ENCODE assay signal across 26 cellular contexts in the genomic region with DNA sequence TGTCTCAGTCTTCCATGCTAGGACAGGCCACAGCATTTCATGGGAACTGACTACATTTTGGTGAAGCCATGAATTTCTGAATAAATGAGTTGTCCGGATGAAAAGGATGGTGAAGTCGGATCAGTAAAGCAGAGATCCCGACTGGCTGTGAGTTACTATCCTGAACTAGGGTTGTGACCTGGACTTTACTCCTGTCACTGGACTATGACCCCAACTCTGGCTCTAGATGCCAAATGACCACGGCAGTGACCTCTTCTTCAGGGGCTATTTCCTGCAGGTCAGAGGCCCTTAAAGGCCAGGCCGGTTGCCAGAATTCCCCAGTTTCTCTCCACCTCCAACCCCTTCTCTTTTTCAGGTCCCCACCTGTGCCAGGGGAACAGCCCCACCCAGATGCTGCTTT. TPM values are rescaled to one million over a fixed set of nuclear protein-coding genes. Genes with fewer than 3 reads are reported as not detected.
"Had no signal": no experiment of that assay in that cellular context is flagged by ENCODE, and none has a peak within 500 bp of the region (broad histone marks: within the 10 kb centered on the region; RNA-seq: fewer than 3 reads in every experiment).

No MANE protein-coding gene starts in this region.

- H3K9me3 ChIP-seq: colonic mucosa, gastrocnemius medialis, psoas muscle, spleen, thoracic aorta, upper lobe of left lung, vagina had no signal

- H3K4me3 Mint-ChIP-seq: activated CD4-positive, alpha-beta memory T cell treated with anti-CD3 and anti-CD28 coated beads for 36 hours; activated CD4-positive, alpha-beta T cell treated with anti-CD3 and anti-CD28 coated beads for 36 hours; activated naive CD4-positive, alpha-beta T cell treated with anti-CD3 and anti-CD28 coated beads, Interleukin-2, amount 10 ng/mL, durations not matched to agents 7 days and 5 days; activated T-helper 1 cell treated with anti-CD3 and anti-CD28 coated beads, Interleukin-12 subunit alpha, Interleukin-12 subunit beta, Interleukin-2, Interleukin-4 antibody, amounts not matched to agents 30 ng/mL and 10 ng/mL and 1 ng/mL, durations not matched to agents 14 hours and 24 hours and 36 hours; memory B cell; naive thymus-derived CD8-positive, alpha-beta T cell; neural crest cell had no signal

- H3K36me3 Mint-ChIP-seq: activated CD4-positive, alpha-beta memory T cell treated with anti-CD3 and anti-CD28 coated beads for 36 hours; activated naive CD4-positive, alpha-beta T cell treated with anti-CD3 and anti-CD28 coated beads, Interleukin-2, amount 10 ng/mL, durations not matched to agents 7 days and 5 days; memory B cell; naive thymus-derived CD8-positive, alpha-beta T cell had no signal

- H3K27me3 ChIP-seq: colonic mucosa, gastrocnemius medialis, spleen, upper lobe of left lung, vagina had no signal

- H3K27ac ChIP-seq: colonic mucosa, gastrocnemius medialis, parathyroid adenoma, psoas muscle, spleen, thoracic aorta, upper lobe of left lung had no signal

- H3K27ac Mint-ChIP-seq: activated CD4-positive, alpha-beta memory T cell treated with anti-CD3 and anti-CD28 coated beads for 36 hours; activated CD4-positive, alpha-beta T cell treated with anti-CD3 and anti-CD28 coated beads for 36 hours; activated naive CD4-positive, alpha-beta T cell treated with anti-CD3 and anti-CD28 coated beads, Interleukin-2, amount 10 ng/mL, durations not matched to agents 7 days and 5 days; activated T-helper 1 cell treated with anti-CD3 and anti-CD28 coated beads, Interleukin-12 subunit alpha, Interleukin-12 subunit beta, Interleukin-2, Interleukin-4 antibody, amounts not matched to agents 30 ng/mL and 10 ng/mL and 1 ng/mL, durations not matched to agents 14 hours and 24 hours and 36 hours; memory B cell had no signal

- H3K4me1 ChIP-seq: colonic mucosa, gastrocnemius medialis, parathyroid adenoma, psoas muscle, vagina had no signal

- DNase-seq: activated CD4-positive, alpha-beta memory T cell treated with anti-CD3 and anti-CD28 coated beads for 36 hours; activated CD4-positive, alpha-beta T cell treated with anti-CD3 and anti-CD28 coated beads for 36 hours; activated CD4-positive, CD25-positive, alpha-beta regulatory T cell; activated CD8-positive, alpha-beta memory T cell treated with anti-CD3 and anti-CD28 coated beads, Interleukin-2, amount 50 U/mL, for 4 hours; activated gamma-delta T cell; activated naive CD4-positive, alpha-beta T cell treated with anti-CD3 and anti-CD28 coated beads, Interleukin-2, amount 10 ng/mL, durations not matched to agents 7 days and 5 days; activated T-cell treated with anti-CD3 and anti-CD28 coated beads, Interleukin-2, amount 50 U/mL, for 1 hour; colonic mucosa; effector CD8-positive, alpha-beta T cell; gastrocnemius medialis; glutamatergic neuron; left ventricle myocardium superior; occipital lobe; spleen; stimulated activated naive CD4-positive, alpha-beta T cell treated with Interleukin-2 at 50 U/mL for 16 hours; upper lobe of left lung had no signal

- ATAC-seq: activated CD4-positive, alpha-beta T cell treated with anti-CD3 and anti-CD28 coated beads for 36 hours; gastrocnemius medialis; left ventricle myocardium superior; psoas muscle had no signal

- H3K9me3 Mint-ChIP-seq: activated CD4-positive, alpha-beta memory T cell treated with anti-CD3 and anti-CD28 coated beads for 36 hours; activated naive CD4-positive, alpha-beta T cell treated with anti-CD3 and anti-CD28 coated beads, Interleukin-2, amount 10 ng/mL, durations not matched to agents 7 days and 5 days; activated T-helper 1 cell treated with anti-CD3 and anti-CD28 coated beads, Interleukin-12 subunit alpha, Interleukin-12 subunit beta, Interleukin-2, Interleukin-4 antibody, amounts not matched to agents 30 ng/mL and 10 ng/mL and 1 ng/mL, durations not matched to agents 14 hours and 24 hours and 36 hours; memory B cell; naive thymus-derived CD8-positive, alpha-beta T cell; neural crest cell had no signal

- H3K9ac ChIP-seq: parathyroid adenoma had no signal

- H3K27me3 Mint-ChIP-seq: activated CD4-positive, alpha-beta memory T cell treated with anti-CD3 and anti-CD28 coated beads for 36 hours; activated CD4-positive, alpha-beta T cell treated with anti-CD3 and anti-CD28 coated beads for 36 hours; memory B cell; naive thymus-derived CD8-positive, alpha-beta T cell had no signal

- H3K36me3 ChIP-seq: colonic mucosa, gastrocnemius medialis, spleen, thoracic aorta, upper lobe of left lung, vagina had no signal

- H3K4me3 ChIP-seq: colonic mucosa, gastrocnemius medialis, psoas muscle, spleen, thoracic aorta, upper lobe of left lung, vagina had no signal

RNA-seq across cellular contexts. Expression of gene NECTIN4, which starts 1.7 kb away (rescaled TPM):
- total RNA-seq: activated CD4-positive, alpha-beta T cell treated with anti-CD3 and anti-CD28 coated beads for 36 hours; activated T-helper 1 cell treated with anti-CD3 and anti-CD28 coated beads, Interleukin-12 subunit alpha, Interleukin-12 subunit beta, Interleukin-2, Interleukin-4 antibody, amounts not matched to agents 30 ng/mL and 10 ng/mL and 1 ng/mL, durations not matched to agents 14 hours and 24 hours and 36 hours; gastrocnemius medialis; left ventricle myocardium superior; naive thymus-derived CD8-positive, alpha-beta T cell; neural crest cell; occipital lobe; psoas muscle; spleen; T-helper 1 cell treated with Interleukin-12 subunit alpha and Interleukin-12 subunit beta and Interleukin-4 antibody, amounts not matched to agents 30 ng/mL and 1 ng/mL, for 36 hours had no signal
- polyA plus RNA-seq: naive thymus-derived CD8-positive, alpha-beta T cell had no signal

RNA-seq across cellular contexts. Expression of gene KLHDC9, which starts 7.1 kb away (rescaled TPM):
- total RNA-seq: activated T-helper 1 cell treated with anti-CD3 and anti-CD28 coated beads, Interleukin-12 subunit alpha, Interleukin-12 subunit beta, Interleukin-2, Interleukin-4 antibody, amounts not matched to agents 30 ng/mL and 10 ng/mL and 1 ng/mL, durations not matched to agents 14 hours and 24 hours and 36 hours; T-helper 1 cell treated with Interleukin-12 subunit alpha and Interleukin-12 subunit beta and Interleukin-4 antibody, amounts not matched to agents 30 ng/mL and 1 ng/mL, for 36 hours had no signal

RNA-seq across cellular contexts. Expression of gene ARHGAP30, which starts 21.4 kb away (rescaled TPM):
- total RNA-seq: dermis microvascular lymphatic vessel endothelial cell, neural crest cell had no signal
